8 cellular contexts compared by ENCODE assay signal in genomic region chr17:16872836-16873653, GRCh38.
A peak's percentile ranks its signal among the peaks of the same experiment; 100 is the strongest.
DNase-seq lines count a peak whose midpoint lies in the region; ATAC-seq, FAIRE-seq and TF ChIP-seq lines count a peak whose summit lies in the region.
"Had no signal": no experiment of that assay in that cellular context is flagged by ENCODE, and none has a peak within 500 bp of the region (broad histone marks: within the 10 kb centered on the region; RNA-seq: fewer than 3 reads in every experiment).

No MANE protein-coding gene starts in this region.

- POLR2A ChIA-PET in GM10248 (lab: Yijun Ruan, JAX): no interaction called here

- CTCF ChIA-PET in GM10248 (lab: Yijun Ruan, JAX): no interaction called here

- H3K36me3 ChIP-seq in KMS-11 (ENCODE audit: insufficient read depth) (no peaks in the 10 kb centered on the region), small intestine (ENCODE audit: control insufficient read depth in 2 of 2, insufficient read depth in 2 of 2, low read length in 2 of 2) (no peaks in the 10 kb centered on the region)

- TF ChIP-seq CTCF in GM10248 (IDR thresholded peaks at IDR 0.05; ENCODE audit: control extremely low read depth, extremely low read depth, low read depth, missing control alignments) (peak; percentile 61), KMS-11 (conservative IDR thresholded peaks at IDR 0.05; ENCODE audit: low read depth, low read length) (peak; percentile 66), fibroblast of the aortic adventitia (IDR thresholded peaks at IDR 0.05; ENCODE audit: insufficient read depth, low read length) (peak; percentile 42)

- no peak for FAIRE-seq in small intestine (lab: Jason Lieb, UNC)
- FAIRE-seq: TTC549 had no signal

- H3K9ac ChIP-seq in KMS-11: no peak overlapping the region

- H3K27me3 ChIP-seq in KMS-11 (ENCODE audit: insufficient read depth, low read depth): no peaks in the 10 kb centered on the region
- H3K27me3 ChIP-seq in small intestine (ENCODE audit: control insufficient read depth in 2 of 2, insufficient read depth in 2 of 2, low read length in 2 of 2): no peaks in the 10 kb centered on the region

- DNase-seq in GM10248 (ENCODE audit: extremely low spot score) (peak; percentile 78), fibroblast of the aortic adventitia (ENCODE audit: low read depth) (no peak), small intestine (peak; percentile 42), putamen (ENCODE audit: low spot score) (no peak)
- peak; percentile 9 to 10 for DNase-seq in activated CD4-positive, alpha-beta T cell treated with anti-CD3 and anti-CD28 coated beads for 4 hours

- no peak overlapping the region for H2AFZ ChIP-seq in KMS-11 (ENCODE audit: low read depth)

- no peaks in the 10 kb centered on the region for H3K79me2 ChIP-seq in KMS-11 (ENCODE audit: insufficient read depth, low read depth)

- WGBS in small intestine, 3 donors: 12 to 39% (median 22%) methylated on average over 12 of the region's 12 CpGs

- no peaks in the 10 kb centered on the region for H3K4me1 ChIP-seq in KMS-11 (ENCODE audit: low read depth, poor library complexity, severe bottlenecking)
- peaks cover 0 to 3% of the 10 kb centered on the region in 2 donors for H3K4me1 ChIP-seq in small intestine (ENCODE audit: control insufficient read depth in 2 of 2, insufficient read depth in 1 of 2, low read depth in 1 of 2, low read length in 1 of 2)

- no peak overlapping the region for H3K4me3 ChIP-seq in KMS-11 (IDR thresholded peaks at IDR 0.05; ENCODE audit: insufficient read depth, low read depth, low read length)
- H3K4me3 ChIP-seq in fibroblast of the aortic adventitia (ENCODE audit: low read depth, low read length): no peak overlapping the region
- H3K4me3 ChIP-seq in small intestine (ENCODE audit: low read depth in 1 of 2, low read length in 2 of 2): no peak overlapping the region

- H4K20me1 ChIP-seq in KMS-11 (ENCODE audit: insufficient read depth): no peaks in the 10 kb centered on the region

- H3K9me3 ChIP-seq in small intestine (ENCODE audit: control insufficient read depth, low read depth): no peaks in the 10 kb centered on the region

- no peak overlapping the region for H3K27ac ChIP-seq in KMS-11
- H3K27ac ChIP-seq in small intestine (ENCODE audit: low read depth in 1 of 2, low read length in 1 of 2): no peak overlapping the region

- no peak overlapping the region for H3K4me2 ChIP-seq in KMS-11

- no peak for ATAC-seq in GM18502 (IDR thresholded peaks at IDR 0.05; ENCODE audit: poor library complexity, unreplicated experiment)

Comparison
In these comparisons a context has a peak if more than half of its experiments do, and no peak if none do; other contexts are left out.
1. DNase-seq: peak in GM10248 (single experiment), activated CD4-positive, alpha-beta T cell treated with anti-CD3 and anti-CD28 coated beads for 4 hours (2 of 2) and small intestine (single experiment); none in fibroblast of the aortic adventitia (single experiment) and putamen (single experiment).
2. Peak in every context shown above with its lines, with median percentiles within 50 percentile points of each other: CTCF ChIP-seq.